In genomic region chr11:75270896-75271415, GRCh38 we compare ENCODE assay signal across 9 cellular contexts. TPM values are rescaled to one million over a fixed set of nuclear protein-coding genes. Genes with fewer than 3 reads are reported as not detected.
DNase-seq lines count a peak whose midpoint lies in the region; ATAC-seq and TF ChIP-seq lines count a peak whose summit lies in the region.
"Had no signal": no experiment of that assay in that cellular context is flagged by ENCODE, and none has a peak within 500 bp of the region (broad histone marks: within the 10 kb centered on the region; RNA-seq: fewer than 3 reads in every experiment).

No MANE protein-coding gene starts in this region.

- no peak overlapping the region for H2BK15ac ChIP-seq in neuronal stem cell (ENCODE audit: low read length)

- no peak for ATAC-seq in HG02981 (IDR thresholded peaks at IDR 0.05; ENCODE audit: unreplicated experiment)
- ATAC-seq in GM21786 (IDR thresholded peaks at IDR 0.05; ENCODE audit: unreplicated experiment) = no peak

- no peak overlapping the region for H4K8ac ChIP-seq in neuronal stem cell (ENCODE audit: low read depth, low read length)

- H3K14ac ChIP-seq in neuronal stem cell (ENCODE audit: low read length) = no peak overlapping the region

- H3K9ac ChIP-seq in OCI-LY1 (ENCODE audit: low read length) (no peak overlapping the region), neuronal stem cell (ENCODE audit: low read depth, low read length, poor library complexity) (no peak overlapping the region)

- H3K9me2 ChIP-seq in OCI-LY1 (ENCODE audit: low read depth, low read length) = no peaks in the 10 kb centered on the region

- H3K79me1 ChIP-seq in neuronal stem cell (ENCODE audit: low read depth, low read length) = no peaks in the 10 kb centered on the region

- DNase-seq in AG09309 (ENCODE audit: low read depth) (no peak), EH (ENCODE audit: low read depth) (peak; percentile 16), fibroblast of pulmonary artery (ENCODE audit: low read depth) (peak; percentile 32), neuronal stem cell (ENCODE audit: low spot score) (no peak), uterus (no peak)

- intact Hi-C loops in uterus (cut with DNase I; ENCODE audit: low total_unique reads) = no loop called here

- no CpG with 5 or more reads among the region's 3 CpGs for WGBS in neuronal stem cell (ENCODE audit: extremely low coverage in 2 of 2, insufficient read length in 2 of 2, insufficient replicate concordance in 1 of 2), 2 donors

- H3K27me3 ChIP-seq in OCI-LY1 (ENCODE audit: insufficient read depth, low read length) (no peaks in the 10 kb centered on the region; the same call in 1 of the 2 replicates), neuronal stem cell (ENCODE audit: control insufficient read depth in 3 of 3, insufficient read depth in 3 of 3, low read depth in 1 of 3, low read length in 3 of 3) (no peaks in the 10 kb centered on the region), uterus (no peaks in the 10 kb centered on the region)

- H3K4ac ChIP-seq in neuronal stem cell (ENCODE audit: low read length) = no peak overlapping the region

- no peak overlapping the region for H3K4me2 ChIP-seq in OCI-LY1 (ENCODE audit: low read length)
- H3K4me2 ChIP-seq in neuronal stem cell (ENCODE audit: insufficient read depth, low read length, poor library complexity, severe bottlenecking) = no peak overlapping the region

- no peak overlapping the region for H4K91ac ChIP-seq in neuronal stem cell (ENCODE audit: low read depth, low read length, poor library complexity)

- no peaks in the 10 kb centered on the region for H4K20me1 ChIP-seq in OCI-LY1 (ENCODE audit: insufficient read depth, low read length)

- H3K18ac ChIP-seq in neuronal stem cell (ENCODE audit: low read length) = no peak overlapping the region

- no peaks in the 10 kb centered on the region for H3F3A ChIP-seq in OCI-LY1 (ENCODE audit: insufficient read depth, low read length)

- H3K23ac ChIP-seq in neuronal stem cell (ENCODE audit: low read depth, low read length, poor library complexity) = no peak overlapping the region

- no peak overlapping the region for H2BK120ac ChIP-seq in neuronal stem cell (ENCODE audit: low read depth, low read length)

- H2AK5ac ChIP-seq in neuronal stem cell (ENCODE audit: low read depth, low read length) = no peak overlapping the region

- no peaks in the 10 kb centered on the region for H3K79me2 ChIP-seq in OCI-LY1 (ENCODE audit: insufficient read depth, low read length)

- H3K9me3 ChIP-seq in OCI-LY1 (ENCODE audit: low read length) (no peaks in the 10 kb centered on the region), neuronal stem cell (replicated peaks in 1 of 2; ENCODE audit: control insufficient read depth in 2 of 2, insufficient read depth in 1 of 2, low read depth in 1 of 2, low read length in 2 of 2) (no peaks in the 10 kb centered on the region), uterus (no peaks in the 10 kb centered on the region)

- H3K27ac ChIP-seq in OCI-LY1 (ENCODE audit: low read depth, low read length, poor library complexity, severe bottlenecking) (no peak overlapping the region), neuronal stem cell (replicated peaks; ENCODE audit: low read length) (no peak overlapping the region), uterus (no peak overlapping the region)
- H3K27ac ChIP-seq: epithelial cell of prostate had no signal

- no peak overlapping the region for H2AFZ ChIP-seq in OCI-LY1 (ENCODE audit: low read length)
- no peak overlapping the region for H2AFZ ChIP-seq in neuronal stem cell (ENCODE audit: low read length)

- TF ChIP-seq CTCF in AG09309 (IDR thresholded peaks at IDR 0.05; ENCODE audit: control insufficient read depth, insufficient read depth, low read depth, low read length, missing control alignments) (peak; percentile 57), OCI-LY1 (IDR thresholded peaks at IDR 0.05; ENCODE audit: low read length) (peak; percentile 52; the same call in 1 of the 2 replicates), fibroblast of pulmonary artery (IDR thresholded peaks at IDR 0.05; ENCODE audit: low read length, missing control alignments) (peak; percentile 48), uterus (IDR thresholded peaks at IDR 0.05) (no peak)

- TF ChIP-seq POLR2A in uterus (IDR thresholded peaks at IDR 0.05) = no peak

- H3K36me3 ChIP-seq in OCI-LY1 (ENCODE audit: insufficient read depth, low read length) = no peaks in the 10 kb centered on the region
- peaks cover 1 to 16% of the 10 kb centered on the region in 2 donors for H3K36me3 ChIP-seq in neuronal stem cell (replicated peaks in 1 of 2; ENCODE audit: control insufficient read depth in 2 of 2, insufficient read depth in 2 of 2, low read length in 2 of 2)
- no peaks in the 10 kb centered on the region for H3K36me3 ChIP-seq in uterus

- no peak overlapping the region for H2BK5ac ChIP-seq in neuronal stem cell (ENCODE audit: low read length)

- H3K4me3 ChIP-seq in AG09309 (ENCODE audit: control insufficient read depth, low read depth, low read length) (no peak overlapping the region), OCI-LY1 (ENCODE audit: low read depth, low read length, poor library complexity, severe bottlenecking) (no peak overlapping the region), fibroblast of pulmonary artery (replicated peaks; ENCODE audit: low read depth, low read length) (no peak overlapping the region), neuronal stem cell (ENCODE audit: low read length in 2 of 2) (no peak overlapping the region), uterus (no peak overlapping the region)

- peaks cover 8% of the 10 kb centered on the region for H3K4me1 ChIP-seq in OCI-LY1 (ENCODE audit: insufficient read depth, low read length, severe bottlenecking)
- peaks cover 0 to 1% of the 10 kb centered on the region in 2 donors for H3K4me1 ChIP-seq in neuronal stem cell (ENCODE audit: control insufficient read depth in 2 of 2, insufficient read depth in 1 of 2, low read depth in 1 of 2, low read length in 2 of 2)
- no peaks in the 10 kb centered on the region for H3K4me1 ChIP-seq in uterus

- H2BK12ac ChIP-seq in neuronal stem cell (ENCODE audit: low read length) = no peak overlapping the region

RNA-seq across cellular contexts. Expression of gene TPBGL, which starts 30.4 kb away (rescaled TPM):
- polyA plus RNA-seq in neuronal stem cell (2013, experiment 1 of 2) = 0.10 TPM
- 0.10 TPM for polyA plus RNA-seq in neuronal stem cell (2013, experiment 2 of 2)
- total RNA-seq in uterus = 1 to 10 TPM in 2 of 4 donors, under 1 TPM in 1, not detected in 1; 0.29 to 2.8 (median 1.0) TPM

Comparison
In these comparisons a context has a peak if more than half of its experiments do, and no peak if none do; other contexts are left out.
1. DNase-seq: peak in EH (single experiment) and fibroblast of pulmonary artery (single experiment); none in AG09309 (single experiment), neuronal stem cell (single experiment) and uterus (0 of 2).
2. CTCF ChIP-seq: peak in AG09309 (single experiment), OCI-LY1 (single experiment) and fibroblast of pulmonary artery (single experiment); none in uterus (0 of 4).